28 cellular contexts compared by ENCODE assay signal in the genomic region with DNA sequence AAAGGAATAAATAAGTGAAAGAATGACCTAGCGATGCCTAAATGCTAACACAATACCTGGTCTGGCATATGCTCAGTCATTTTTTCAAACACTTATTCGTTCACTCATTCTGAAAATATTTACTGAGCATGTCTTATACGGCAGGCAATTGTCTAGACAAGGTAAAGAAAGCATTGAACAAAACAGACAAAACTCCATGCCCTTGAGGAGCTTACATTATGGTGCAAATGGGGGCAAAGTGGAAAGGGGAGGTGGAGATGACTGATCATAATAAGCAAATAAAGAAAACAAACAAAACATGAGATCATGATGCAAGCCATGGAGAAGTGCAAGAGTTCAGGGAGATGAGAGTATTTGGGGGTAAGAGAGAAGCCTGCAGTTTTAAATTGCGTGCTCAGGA.
"Had no signal": no experiment of that assay in that cellular context is flagged by ENCODE, and none has a peak within 500 bp of the region (broad histone marks: within the 10 kb centered on the region; RNA-seq: fewer than 3 reads in every experiment).

No MANE protein-coding gene starts in this region.

- H3K27ac ChIP-seq: left ventricle myocardium inferior, lower lobe of right lung, pancreas, prostate gland, sigmoid colon, spleen, suprapubic skin, thoracic aorta, tibial artery, upper lobe of right lung had no signal

- DNase-seq: hippocampal formation; kidney; left colon; left ventricle myocardium inferior; lower lobe of right lung; mammary epithelial cell; mesenchymal stem cell; naive thymus-derived CD8-positive, alpha-beta T cell; nucleus accumbens; pancreas; posterior cingulate gyrus; retina; right cardiac atrium; sigmoid colon; small intestine; spleen; stimulated activated CD4-positive, alpha-beta T cell treated with anti-CD3 and anti-CD28 coated beads, Interleukin-4, amount 100 ng/mL, for 24 hours; stimulated activated naive CD4-positive, alpha-beta T cell; tibial artery; upper lobe of right lung had no signal

- ATAC-seq: left colon; lower lobe of right lung; naive thymus-derived CD8-positive, alpha-beta T cell; pancreas; right cardiac atrium; stimulated activated effector memory CD8-positive, alpha-beta T cell treated with anti-CD3 and anti-CD28 coated beads, Interleukin-12 subunit alpha, Interleukin-12 subunit beta, amount 100 ng/mL, for 72 hours; upper lobe of right lung had no signal

- H3K27me3 ChIP-seq: pancreas, sigmoid colon, spleen, suprapubic skin, upper lobe of right lung had no signal

- H3K4me1 Mint-ChIP-seq: nephron; neural crest cell; stimulated activated effector memory CD8-positive, alpha-beta T cell treated with anti-CD3 and anti-CD28 coated beads, Interleukin-12 subunit alpha, Interleukin-12 subunit beta, amount 100 ng/mL, for 72 hours had no signal

- H3K4me3 Mint-ChIP-seq: naive thymus-derived CD8-positive, alpha-beta T cell; nephron; neural crest cell; stimulated activated effector memory CD8-positive, alpha-beta T cell treated with anti-CD3 and anti-CD28 coated beads, Interleukin-12 subunit alpha, Interleukin-12 subunit beta, amount 100 ng/mL, for 72 hours; stimulated activated naive CD8-positive, alpha-beta T cell treated with anti-CD3 and anti-CD28 coated beads, Interleukin-15, Interleukin-2, amounts not matched to agents 100 ng/mL and 50 ng/mL, for 24 hours had no signal

- H3K4me1 ChIP-seq: lower lobe of right lung, pancreas, prostate gland, sigmoid colon, spleen, suprapubic skin, upper lobe of right lung had no signal

- H3K4me3 ChIP-seq: left ventricle myocardium inferior, lower lobe of right lung, pancreas, prostate gland, sigmoid colon, spleen, suprapubic skin, thoracic aorta, tibial artery, upper lobe of right lung had no signal

- FAIRE-seq: kidney, pancreas, small intestine, urothelium cell line had no signal

- H3K36me3 Mint-ChIP-seq: stimulated activated effector memory CD8-positive, alpha-beta T cell treated with anti-CD3 and anti-CD28 coated beads, Interleukin-12 subunit alpha, Interleukin-12 subunit beta, amount 100 ng/mL, for 72 hours had no signal

- H3K27ac Mint-ChIP-seq: naive thymus-derived CD8-positive, alpha-beta T cell; nephron; stimulated activated effector memory CD8-positive, alpha-beta T cell treated with anti-CD3 and anti-CD28 coated beads, Interleukin-12 subunit alpha, Interleukin-12 subunit beta, amount 100 ng/mL, for 72 hours; stimulated activated naive CD8-positive, alpha-beta T cell treated with anti-CD3 and anti-CD28 coated beads, Interleukin-15, Interleukin-2, amounts not matched to agents 100 ng/mL and 50 ng/mL, for 24 hours had no signal

- H3K36me3 ChIP-seq: left ventricle myocardium inferior, lower lobe of right lung, pancreas, prostate gland, sigmoid colon, spleen, suprapubic skin, thoracic aorta, tibial artery, upper lobe of right lung had no signal

- H3K9me3 Mint-ChIP-seq: nephron, neural crest cell had no signal

- H3K9me3 ChIP-seq: left ventricle myocardium inferior, lower lobe of right lung, pancreas, prostate gland, sigmoid colon, suprapubic skin, thoracic aorta, tibial artery, upper lobe of right lung had no signal
